Comparison of ENCODE assay signal across 22 cellular contexts in genomic region chr12:30134229-30134628, GRCh38.
A peak's percentile ranks its signal among the peaks of the same experiment; 100 is the strongest.
DNase-seq lines count a peak whose midpoint lies in the region; ATAC-seq and TF ChIP-seq lines count a peak whose summit lies in the region.
"Had no signal": no experiment of that assay in that cellular context is flagged by ENCODE, and none has a peak within 500 bp of the region (broad histone marks: within the 10 kb centered on the region; RNA-seq: fewer than 3 reads in every experiment).

No MANE protein-coding gene starts in this region.

- no peak overlapping the region for H3K4me3 ChIP-seq in MM.1S (ENCODE audit: low read length)
- H3K4me3 ChIP-seq in neural progenitor cell = no peak overlapping the region
- H3K4me3 ChIP-seq: heart right ventricle, skin epidermis, testis had no signal

- no peak overlapping the region for H3K27ac ChIP-seq in MM.1S (ENCODE audit: low read length)
- H3K27ac ChIP-seq in VCaP = peak overlapping the region; percentile 82
- no peak overlapping the region for H3K27ac ChIP-seq in neural progenitor cell
- H3K27ac ChIP-seq: epithelial cell of prostate, heart right ventricle, skin epidermis, testis had no signal

- H3K4me3 Mint-ChIP-seq in neural progenitor cell = no peak overlapping the region
- H3K4me3 Mint-ChIP-seq: activated B cell treated with CpG ODN at 0.5 μM for 24 hours; central memory CD8-positive, alpha-beta T cell had no signal

- ATAC-seq in HG02678 (IDR thresholded peaks at IDR 0.05; ENCODE audit: unreplicated experiment) = no peak
- ATAC-seq: heart right ventricle had no signal

- no peaks in the 10 kb centered on the region for H3K9me2 ChIP-seq in MM.1S (replicated peaks; ENCODE audit: insufficient read depth, low read length)
- H3K9me2 ChIP-seq: SK-N-SH had no signal

- H3K9ac ChIP-seq in MM.1S (ENCODE audit: low read length) (no peak overlapping the region), neural progenitor cell (no peak overlapping the region)
- H3K9ac ChIP-seq: SK-N-SH had no signal

- H3K4me1 ChIP-seq in MM.1S (ENCODE audit: low read length) (no peaks in the 10 kb centered on the region), neural progenitor cell (peaks cover 9% of the 10 kb centered on the region)
- H3K4me1 ChIP-seq: heart right ventricle, testis had no signal

- no peaks in the 10 kb centered on the region for H3K36me3 ChIP-seq in MM.1S (replicated peaks; ENCODE audit: insufficient read depth, low read length)
- H3K36me3 ChIP-seq in neural progenitor cell = no peaks in the 10 kb centered on the region
- H3K36me3 ChIP-seq: heart right ventricle had no signal

- H4K20me1 ChIP-seq in MM.1S (ENCODE audit: insufficient read depth, low read length) (no peaks in the 10 kb centered on the region), neural progenitor cell (ENCODE audit: low read depth) (no peaks in the 10 kb centered on the region)

- DNase-seq in NCI-H146 treated with DMSO at 0.1 percent for 48 hours (lab: John Stamatoyannopoulos, UW; ENCODE audit: unreplicated experiment) (peak; percentile 5), NCI-H146 (lab: John Stamatoyannopoulos, UW) (no peak), MM.1S (peak; percentile 24), neural progenitor cell (ENCODE audit: low spot score) (peak; percentile 43), GM19240 (ENCODE audit: insufficient read length, low spot score) (no peak)
- no peak for DNase-seq in activated CD4-positive, alpha-beta T cell treated with anti-CD3 and anti-CD28 coated beads, Interleukin-2, amount 50 U/mL, for 48 hours
- DNase-seq: 8988T; activated B cell treated with CpG ODN at 0.5 μM for 24 hours; activated CD8-positive, alpha-beta memory T cell treated with anti-CD3 and anti-CD28 coated beads, Interleukin-2, amount 50 U/mL, for 4 hours; activated naive CD4-positive, alpha-beta T cell treated with anti-CD3 and anti-CD28 coated beads, Interleukin-2, amount 50 U/mL, for 16 hours; COR-L47; heart right ventricle; MV-4-11; NCI-H446 treated with DMSO at 0.1 percent for 48 hours; occipital lobe; SK-N-SH; testis had no signal

- TF ChIP-seq CTCF in MM.1S (IDR thresholded peaks at IDR 0.05; ENCODE audit: low read length) = peak; percentile 20; the same call in 1 of the 2 replicates
- TF ChIP-seq CTCF in VCaP (conservative IDR thresholded peaks at IDR 0.05) = peak; percentile 68
- peak; percentile 41 for TF ChIP-seq CTCF in neural progenitor cell (IDR thresholded peaks at IDR 0.05)

- H3K79me2 ChIP-seq in MM.1S (ENCODE audit: low read length) (no peaks in the 10 kb centered on the region), neural progenitor cell (ENCODE audit: low read depth) (no peaks in the 10 kb centered on the region)

- H3K27ac Mint-ChIP-seq in neural progenitor cell = peak overlapping the region; percentile 17
- H3K27ac Mint-ChIP-seq: activated B cell treated with CpG ODN at 0.5 μM for 24 hours had no signal

- H3K4me1 Mint-ChIP-seq in neural progenitor cell = peaks cover 3% of the 10 kb centered on the region
- H3K4me1 Mint-ChIP-seq: activated B cell treated with CpG ODN at 0.5 μM for 24 hours; central memory CD8-positive, alpha-beta T cell had no signal

- no peaks in the 10 kb centered on the region for H3K27me3 ChIP-seq in MM.1S (replicated peaks; ENCODE audit: insufficient read depth, low read length)
- no peaks in the 10 kb centered on the region for H3K27me3 ChIP-seq in neural progenitor cell
- H3K27me3 ChIP-seq: heart right ventricle, testis had no signal

- no peak overlapping the region for H3K4me2 ChIP-seq in MM.1S (ENCODE audit: low read depth, low read length)
- no peak overlapping the region for H3K4me2 ChIP-seq in neural progenitor cell
- H3K4me2 ChIP-seq: SK-N-SH had no signal

- no peaks in the 10 kb centered on the region for H3K36me3 Mint-ChIP-seq in neural progenitor cell

- no peaks in the 10 kb centered on the region for H3K9me3 ChIP-seq in MM.1S (replicated peaks; ENCODE audit: insufficient read depth, low read length)
- H3K9me3 ChIP-seq in neural progenitor cell (ENCODE audit: low read depth) = no peaks in the 10 kb centered on the region
- H3K9me3 ChIP-seq: heart right ventricle, SK-N-SH, testis had no signal

- H3K27me3 Mint-ChIP-seq in neural progenitor cell (ENCODE audit: insufficient read depth, low read depth) = peaks cover 2% of the 10 kb centered on the region
- H3K27me3 Mint-ChIP-seq: activated B cell treated with CpG ODN at 0.5 μM for 24 hours; central memory CD8-positive, alpha-beta T cell had no signal

- H2AFZ ChIP-seq in MM.1S (ENCODE audit: low read length) (no peak overlapping the region), neural progenitor cell (replicated peaks) (no peak overlapping the region)

- H3F3A ChIP-seq in MM.1S (ENCODE audit: insufficient read depth, low read length) = no peaks in the 10 kb centered on the region
- H3F3A ChIP-seq in neural progenitor cell (ENCODE audit: low read depth) = no peaks in the 10 kb centered on the region

- H3K9me3 Mint-ChIP-seq in neural progenitor cell = peaks cover 3% of the 10 kb centered on the region
- H3K9me3 Mint-ChIP-seq: central memory CD8-positive, alpha-beta T cell had no signal

Comparison
In these comparisons a context has a peak if more than half of its experiments do, and no peak if none do; other contexts are left out.
1. DNase-seq: peak in NCI-H146 treated with DMSO at 0.1 percent for 48 hours (single experiment), MM.1S (single experiment) and neural progenitor cell (single experiment); none in NCI-H146 (single experiment), activated CD4-positive, alpha-beta T cell treated with anti-CD3 and anti-CD28 coated beads, Interleukin-2, amount 50 U/mL, for 48 hours (0 of 2) and GM19240 (single experiment).
2. Peak in every context shown above with its lines, with median percentiles within 50 percentile points of each other: CTCF ChIP-seq.